27 cellular contexts compared by ENCODE assay signal in the genomic region with DNA sequence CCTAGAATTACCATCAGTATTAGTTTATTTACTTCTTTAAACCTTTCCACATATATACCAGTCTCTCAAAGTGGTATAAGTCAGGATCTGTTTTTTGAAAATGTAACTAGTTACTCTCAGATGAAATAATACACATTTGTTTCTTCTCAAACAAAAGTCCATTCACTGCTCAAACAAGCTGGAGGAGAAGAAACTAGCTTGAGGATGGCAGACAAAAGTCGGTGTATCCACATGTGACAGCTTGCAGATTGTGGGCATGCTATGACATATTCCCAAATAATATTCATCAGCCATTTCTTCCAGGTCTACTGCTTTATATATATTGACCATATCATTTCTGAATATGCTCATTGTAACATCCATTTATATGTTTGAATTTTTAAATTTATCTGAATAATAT.
"Had no signal": no experiment of that assay in that cellular context is flagged by ENCODE, and none has a peak within 500 bp of the region (broad histone marks: within the 10 kb centered on the region; RNA-seq: fewer than 3 reads in every experiment).

No MANE protein-coding gene starts in this region.

- ATAC-seq: activated CD4-positive, alpha-beta T cell treated with anti-CD3 and anti-CD28 coated beads for 36 hours; activated T-helper 17 cell treated with anti-CD3 and anti-CD28 coated beads, Interleukin-2, amount 50 U/mL, for 72 hours; lower lobe of right lung; naive thymus-derived CD4-positive, alpha-beta T cell; sciatic nerve; upper lobe of right lung had no signal

- H3K27ac ChIP-seq: adrenal gland, ascending aorta, brain microvascular endothelial cell, esophagus muscularis mucosa, lower lobe of right lung, thyroid gland, upper lobe of right lung had no signal

- DNase-seq: activated B cell treated with CpG ODN at 0.5 μM for 24 hours; activated CD4-positive, alpha-beta T cell treated with anti-CD3 and anti-CD28 coated beads for 36 hours; activated CD4-positive, alpha-beta T cell treated with anti-CD3 and anti-CD28 coated beads, Interleukin-2, amount 50 U/mL, for 4 hours; activated CD8-positive, alpha-beta memory T cell treated with anti-CD3 and anti-CD28 coated beads for 24 hours; activated CD8-positive, alpha-beta memory T cell treated with anti-CD3 and anti-CD28 coated beads, Interleukin-2, amount 50 U/mL, for 4 hours; activated naive CD4-positive, alpha-beta T cell; activated T-cell treated with anti-CD3 and anti-CD28 coated beads, Interleukin-2, amount 50 U/mL, for 24 hours; adrenal gland; brain microvascular endothelial cell; central memory CD4-positive, alpha-beta T cell; dermis blood vessel endothelial cell; effector CD8-positive, alpha-beta T cell; kidney; lower lobe of right lung; naive thymus-derived CD4-positive, alpha-beta T cell; occipital lobe; posterior cingulate gyrus; stimulated activated CD4-positive, alpha-beta T cell treated with anti-CD3 and anti-CD28 coated beads, Interleukin-2, amount 100 ng/mL, for 48 hours; stimulated activated CD8-positive, alpha-beta memory T cell treated with anti-CD3 and anti-CD28 coated beads, Interleukin-4, amount 100 ng/mL, for 48 hours; stimulated activated naive CD4-positive, alpha-beta T cell treated with Interleukin-2 at 50 U/mL for 16 hours; T1000; thyroid gland; upper lobe of right lung had no signal
